ENCODE assay signal across 21 cellular contexts in genomic region chr6:105373481-105373880, GRCh38. TPM values are rescaled to one million over a fixed set of nuclear protein-coding genes. Genes with fewer than 3 reads are reported as not detected.
A peak's percentile ranks its signal among the peaks of the same experiment; 100 is the strongest.
DNase-seq lines count a peak whose midpoint lies in the region; ATAC-seq and TF ChIP-seq lines count a peak whose summit lies in the region.
"Had no signal": no experiment of that assay in that cellular context is flagged by ENCODE, and none has a peak within 500 bp of the region (broad histone marks: within the 10 kb centered on the region; RNA-seq: fewer than 3 reads in every experiment).

No MANE protein-coding gene starts in this region.

- H3K4ac ChIP-seq in trophoblast cell (ENCODE audit: low read depth, low read length): peak overlapping the region; percentile 1

- H3K4me2 ChIP-seq in hepatocyte (peak overlapping the region; percentile 13), trophoblast cell (ENCODE audit: low read length) (no peak overlapping the region), Karpas-422 (ENCODE audit: low read depth, low read length, poor library complexity, severe bottlenecking) (no peak overlapping the region), OCI-LY7 (ENCODE audit: low read length) (no peak overlapping the region)
- H3K4me2 ChIP-seq: SK-N-SH had no signal

- H3K9me3 ChIP-seq in T-helper 17 cell (ENCODE audit: control insufficient read depth, low read length, poor library complexity, severe bottlenecking) (no peaks in the 10 kb centered on the region), hepatocyte (ENCODE audit: low read depth) (no peaks in the 10 kb centered on the region), trophoblast cell (ENCODE audit: insufficient read depth, low read depth, low read length) (no peaks in the 10 kb centered on the region), Karpas-422 (ENCODE audit: low read length) (no peaks in the 10 kb centered on the region), OCI-LY7 (ENCODE audit: low read length) (no peaks in the 10 kb centered on the region)
- H3K9me3 ChIP-seq: SK-N-SH, thoracic aorta had no signal

- H3K79me2 ChIP-seq in hepatocyte (peaks cover 17% of the 10 kb centered on the region), trophoblast cell (ENCODE audit: control insufficient read depth, insufficient read depth, low read length, poor library complexity) (peaks cover 5% of the 10 kb centered on the region), Karpas-422 (ENCODE audit: low read length) (peaks cover 50% of the 10 kb centered on the region), OCI-LY7 (ENCODE audit: insufficient read depth, low read depth, low read length) (no peaks in the 10 kb centered on the region)

- H3K9ac ChIP-seq in trophoblast cell (ENCODE audit: low read length) (no peak overlapping the region), Karpas-422 (ENCODE audit: low read length) (no peak overlapping the region)
- H3K9ac ChIP-seq: SK-N-SH had no signal

- WGBS in hepatocyte (ENCODE audit: low lambda C conversion rate, missing lambda C conversion rate): 89% methylated on average over 6 of the region's 6 CpGs
- no CpG with 5 or more reads among the region's 6 CpGs for WGBS in trophoblast cell (ENCODE audit: extremely low coverage, insufficient coverage, insufficient read length)

- H3K4me1 ChIP-seq in hepatocyte (ENCODE audit: insufficient read depth) (peaks cover 11% of the 10 kb centered on the region), trophoblast cell (ENCODE audit: control insufficient read depth in 1 of 2, insufficient read depth in 2 of 2, low read length in 2 of 2) (peaks cover 7 to 11% of the 10 kb centered on the region in 2 experiments), Karpas-422 (ENCODE audit: low read length) (no peaks in the 10 kb centered on the region), OCI-LY7 (ENCODE audit: insufficient read depth, low read length, poor library complexity, severe bottlenecking) (no peaks in the 10 kb centered on the region)

- peaks cover 22% of the 10 kb centered on the region for H3K4me1 Mint-ChIP-seq in HFFc6 (ENCODE audit: low read depth)
- peaks cover 7% of the 10 kb centered on the region for H3K4me1 Mint-ChIP-seq in T-helper 17 cell
- H3K4me1 Mint-ChIP-seq in activated T-helper 17 cell treated with anti-CD3 and anti-CD28 coated beads, Interleukin-2, amount 50 U/mL, for 72 hours: peaks cover 11% of the 10 kb centered on the region
- H3K4me1 Mint-ChIP-seq: activated naive CD4-positive, alpha-beta T cell treated with anti-CD3 and anti-CD28 coated beads, Interleukin-2, amount 10 ng/mL, durations not matched to agents 7 days and 5 days; IgD-negative memory B cell had no signal

- peak overlapping the region; percentile 88 for H2BK120ac ChIP-seq in trophoblast cell (ENCODE audit: insufficient read depth, low read length, poor library complexity)

- peak overlapping the region; percentile 93 for H3K27ac ChIP-seq in hepatocyte
- peak overlapping the region; percentile 55 for H3K27ac ChIP-seq in trophoblast cell (ENCODE audit: low read depth, low read length)
- H3K27ac ChIP-seq in Karpas-422 (ENCODE audit: low read length): no peak overlapping the region
- H3K27ac ChIP-seq in OCI-LY7 (ENCODE audit: low read depth, low read length, poor library complexity, severe bottlenecking): no peak overlapping the region
- H3K27ac ChIP-seq: HL-60, thoracic aorta had no signal

- H3K18ac ChIP-seq in trophoblast cell (ENCODE audit: low read length): peak overlapping the region; percentile 83

- no peaks in the 10 kb centered on the region for H3K36me3 ChIP-seq in hepatocyte (replicated peaks; ENCODE audit: insufficient read depth, low read depth)
- peaks cover 0 to 5% of the 10 kb centered on the region in 2 experiments for H3K36me3 ChIP-seq in trophoblast cell (ENCODE audit: control insufficient read depth in 1 of 2, insufficient read depth in 2 of 2, low read length in 2 of 2)
- H3K36me3 ChIP-seq in Karpas-422 (ENCODE audit: insufficient read depth, low read length): peaks cover 21% of the 10 kb centered on the region; the same call in 1 of the 2 replicates
- H3K36me3 ChIP-seq in OCI-LY7 (ENCODE audit: insufficient read depth, low read length): peaks cover 60% of the 10 kb centered on the region

- H3K27me3 ChIP-seq in hepatocyte: no peaks in the 10 kb centered on the region
- no peaks in the 10 kb centered on the region for H3K27me3 ChIP-seq in trophoblast cell (ENCODE audit: insufficient read depth, low read length)
- H3K27me3 ChIP-seq in Karpas-422 (ENCODE audit: low read length): no peaks in the 10 kb centered on the region

- H4K12ac ChIP-seq in trophoblast cell (ENCODE audit: low read depth, low read length): no peak overlapping the region

- peak overlapping the region; percentile 93 for H4K91ac ChIP-seq in trophoblast cell (ENCODE audit: low read depth, low read length)

- no peak overlapping the region for H3K4me3 ChIP-seq in hepatocyte
- H3K4me3 ChIP-seq in trophoblast cell (ENCODE audit: low read depth, low read length): no peak overlapping the region
- no peak overlapping the region for H3K4me3 ChIP-seq in Karpas-422 (ENCODE audit: low read length)
- H3K4me3 ChIP-seq in OCI-LY7 (ENCODE audit: low read depth, low read length, poor library complexity, severe bottlenecking): no peak overlapping the region
- H3K4me3 ChIP-seq: thoracic aorta had no signal

- H3K9me3 Mint-ChIP-seq in HFFc6: no peaks in the 10 kb centered on the region
- no peaks in the 10 kb centered on the region for H3K9me3 Mint-ChIP-seq in activated T-helper 17 cell treated with anti-CD3 and anti-CD28 coated beads, Interleukin-2, amount 50 U/mL, for 72 hours
- H3K9me3 Mint-ChIP-seq: activated CD8-positive, alpha-beta T cell treated with anti-CD3 and anti-CD28 coated beads for 36 hours; activated naive CD4-positive, alpha-beta T cell treated with anti-CD3 and anti-CD28 coated beads, Interleukin-2, amount 10 ng/mL, durations not matched to agents 7 days and 5 days; CD4-positive, alpha-beta T cell; IgD-negative memory B cell had no signal

- H3K23ac ChIP-seq in trophoblast cell (ENCODE audit: low read length): no peak overlapping the region

- no peak overlapping the region for H3K4me3 Mint-ChIP-seq in HFFc6
- H3K4me3 Mint-ChIP-seq in T-helper 17 cell: no peak overlapping the region
- no peak overlapping the region for H3K4me3 Mint-ChIP-seq in activated T-helper 17 cell treated with anti-CD3 and anti-CD28 coated beads, Interleukin-2, amount 50 U/mL, for 72 hours
- H3K4me3 Mint-ChIP-seq: activated CD8-positive, alpha-beta T cell treated with anti-CD3 and anti-CD28 coated beads for 36 hours; activated naive CD4-positive, alpha-beta T cell treated with anti-CD3 and anti-CD28 coated beads, Interleukin-2, amount 10 ng/mL, durations not matched to agents 7 days and 5 days; CD4-positive, alpha-beta T cell; IgD-negative memory B cell had no signal

- H3K27me3 Mint-ChIP-seq in HFFc6 (ENCODE audit: insufficient read depth): no peaks in the 10 kb centered on the region; the same call in 1 of the 2 replicates
- H3K27me3 Mint-ChIP-seq in T-helper 17 cell: no peaks in the 10 kb centered on the region
- no peaks in the 10 kb centered on the region for H3K27me3 Mint-ChIP-seq in activated T-helper 17 cell treated with anti-CD3 and anti-CD28 coated beads, Interleukin-2, amount 50 U/mL, for 72 hours
- H3K27me3 Mint-ChIP-seq: activated CD8-positive, alpha-beta T cell treated with anti-CD3 and anti-CD28 coated beads for 36 hours; activated naive CD4-positive, alpha-beta T cell treated with anti-CD3 and anti-CD28 coated beads, Interleukin-2, amount 10 ng/mL, durations not matched to agents 7 days and 5 days; CD4-positive, alpha-beta T cell; IgD-negative memory B cell had no signal

- peak overlapping the region; percentile 94 for H2BK5ac ChIP-seq in trophoblast cell (ENCODE audit: low read depth, low read length, poor library complexity)

- peak overlapping the region; percentile 97 for H2BK12ac ChIP-seq in trophoblast cell (ENCODE audit: low read length)

- TF ChIP-seq CTCF in HFFc6 (IDR thresholded peaks at IDR 0.05) (no peak), hepatocyte (IDR thresholded peaks at IDR 0.05; ENCODE audit: poor library complexity) (no peak), OCI-LY7 (conservative IDR thresholded peaks at IDR 0.05; ENCODE audit: low read length) (no peak)

- POLR2A ChIA-PET in OCI-LY7 (lab: Charles Lee): interaction anchor here (0.5 to 1.0 kb wide), 2 partner anchors 18 to 49 kb away, joined by 3 read pairs; no protein-coding TSS in a partner anchor

- H2AK5ac ChIP-seq in trophoblast cell (ENCODE audit: low read length): peak overlapping the region; percentile 16

- H3K27ac Mint-ChIP-seq in HFFc6 (peak overlapping the region; percentile 37), T-helper 17 cell (peak overlapping the region; percentile 63)
- no peak overlapping the region for H3K27ac Mint-ChIP-seq in activated T-helper 17 cell treated with anti-CD3 and anti-CD28 coated beads, Interleukin-2, amount 50 U/mL, for 72 hours
- H3K27ac Mint-ChIP-seq: activated CD8-positive, alpha-beta T cell treated with anti-CD3 and anti-CD28 coated beads for 36 hours; CD4-positive, alpha-beta T cell had no signal

- BruUV-seq in OCI-LY7 (replicated peaks; lab: Mats Ljungman, UMichigan): no TSS peak

- H3K9me2 ChIP-seq in hepatocyte (replicated peaks; ENCODE audit: insufficient read depth) (no peaks in the 10 kb centered on the region), Karpas-422 (replicated peaks; ENCODE audit: insufficient read depth, low read length) (no peaks in the 10 kb centered on the region), OCI-LY7 (ENCODE audit: insufficient read depth, low read length) (no peaks in the 10 kb centered on the region)
- H3K9me2 ChIP-seq: SK-N-SH had no signal

- H4K20me1 ChIP-seq in hepatocyte (ENCODE audit: insufficient read depth, poor library complexity, severe bottlenecking): no peaks in the 10 kb centered on the region
- H4K20me1 ChIP-seq in Karpas-422 (ENCODE audit: insufficient read depth, low read depth, low read length): no peaks in the 10 kb centered on the region
- H4K20me1 ChIP-seq in OCI-LY7 (ENCODE audit: insufficient read depth, low read length): no peaks in the 10 kb centered on the region

- ATAC-seq in T-helper 17 cell (no peak), GM21423 (IDR thresholded peaks at IDR 0.05; ENCODE audit: unreplicated experiment) (no peak)
- ATAC-seq in activated T-helper 17 cell treated with anti-CD3 and anti-CD28 coated beads, Interleukin-2, amount 50 U/mL, for 72 hours (replicated peaks): no peak
- ATAC-seq: activated CD8-positive, alpha-beta T cell treated with anti-CD3 and anti-CD28 coated beads for 36 hours had no signal

- H3K14ac ChIP-seq in trophoblast cell (ENCODE audit: low read length): peak overlapping the region; percentile 88

- CTCF ChIA-PET in OCI-LY7 (lab: Charles Lee; ENCODE audit: unreplicated experiment): no interaction called here

- peaks cover 11% of the 10 kb centered on the region for H3K79me1 ChIP-seq in trophoblast cell (ENCODE audit: low read length)

- H3K36me3 Mint-ChIP-seq in HFFc6 (ENCODE audit: low read depth) (peaks cover 29% of the 10 kb centered on the region), T-helper 17 cell (ENCODE audit: low read depth) (peaks cover 13% of the 10 kb centered on the region)
- H3K36me3 Mint-ChIP-seq in activated T-helper 17 cell treated with anti-CD3 and anti-CD28 coated beads, Interleukin-2, amount 50 U/mL, for 72 hours (ENCODE audit: low read depth): peaks cover 93% of the 10 kb centered on the region

- H2AFZ ChIP-seq in hepatocyte (no peak overlapping the region), trophoblast cell (ENCODE audit: insufficient read depth, low read length, poor library complexity) (no peak overlapping the region), Karpas-422 (ENCODE audit: low read length) (no peak overlapping the region), OCI-LY7 (ENCODE audit: low read length) (no peak overlapping the region)

- peak overlapping the region; percentile 59 for H4K8ac ChIP-seq in trophoblast cell (ENCODE audit: low read depth, low read length)

- DNase-seq in HFFc6: no peak
- DNase-seq in T-helper 17 cell: no peak
- no peak for DNase-seq in hepatocyte (ENCODE audit: low spot score)
- DNase-seq in trophoblast cell: peak; percentile 13 to 52
- no peak for DNase-seq in Karpas-422
- no peak for DNase-seq in OCI-LY7 (ENCODE audit: low spot score)
- DNase-seq: activated CD8-positive, alpha-beta T cell treated with anti-CD3 and anti-CD28 coated beads for 36 hours; activated naive CD4-positive, alpha-beta T cell treated with anti-CD3 and anti-CD28 coated beads, Interleukin-2, amount 10 ng/mL, durations not matched to agents 7 days and 5 days; caudate nucleus; CD4-positive, alpha-beta T cell; GDM1; MM.1S; NCI-H1436 treated with DMSO at 0.1 percent for 48 hours; NCI-H748 treated with DMSO at 0.1 percent for 48 hours; SK-N-SH; stimulated activated CD4-positive, alpha-beta T cell treated with anti-CD3 and anti-CD28 coated beads, Interleukin-12 subunit alpha, Interleukin-12 subunit beta, amount 100 ng/mL, for 4 hours had no signal

- intact Hi-C loops in OCI-LY7 (cut with micrococcal nuclease; ENCODE audit: unreplicated experiment): no loop called here

RNA-seq across cellular contexts. Expression of gene PREP, which starts 29.4 kb away (rescaled TPM):
- total RNA-seq in HFFc6 (2021; fragmentation: NEBNext Ultra II Directional; extraction: Animal tissue kit (Norgen Biotek cat#: 25700)): 10 to 100 TPM; 35.4 to 42.1 (median 36.8) TPM
- total RNA-seq in T-helper 17 cell (10 to 100 TPM; 26.2 to 27.8 TPM), hepatocyte (27.2 and 27.6 TPM in 2 replicates), OCI-LY7 (2022) (27.0 and 28.8 TPM in 2 replicates)
- 27.3 and 30.3 TPM in 2 replicates for polyA plus RNA-seq in hepatocyte
- 45.1 and 45.2 TPM in 2 replicates for polyA plus RNA-seq in trophoblast cell (2013)
- 13.2 and 18.4 TPM in 2 replicates for total RNA-seq in Karpas-422 (2014; rRNA removed; shearing (Covaris generic); ENCODE audit: low replicate concordance)
- 10.4 and 12.0 TPM in 2 replicates for total RNA-seq in OCI-LY7 (2014; rRNA removed; shearing (Covaris generic))
- 10 to 100 TPM; 32.3 to 50.2 TPM for total RNA-seq in activated T-helper 17 cell treated with anti-CD3 and anti-CD28 coated beads, Interleukin-2, amount 50 U/mL, for 72 hours

Comparison
In these comparisons a context has a peak if more than half of its experiments do, and no peak if none do; other contexts are left out.
1. DNase-seq: peak in trophoblast cell (2 of 2); none in HFFc6 (single experiment), T-helper 17 cell (0 of 3), hepatocyte (single experiment), Karpas-422 (single experiment) and OCI-LY7 (single experiment).
2. H3K27ac ChIP-seq: peak in hepatocyte (single experiment) and trophoblast cell (single experiment); none in Karpas-422 (single experiment) and OCI-LY7 (single experiment).